Comparison of ENCODE assay signal across 8 cellular contexts in genomic region chr17:63740464-63741181, GRCh38. TPM values are rescaled to one million over a fixed set of nuclear protein-coding genes. Genes with fewer than 3 reads are reported as not detected.
DNase-seq lines count a peak whose midpoint lies in the region; ATAC-seq and TF ChIP-seq lines count a peak whose summit lies in the region.

No MANE protein-coding gene starts in this region.

- H3K4me1 ChIP-seq in cardiac muscle cell (ENCODE audit: low read depth) (peaks cover 5% of the 10 kb centered on the region), OCI-LY3 (ENCODE audit: low read length) (peaks cover 16% of the 10 kb centered on the region), mucosa of rectum (ENCODE audit: control insufficient read depth in 2 of 2, insufficient read depth in 2 of 2, low read length in 2 of 2) (peaks cover 12 to 13% of the 10 kb centered on the region in 2 donors)

- no peak overlapping the region; the same call in 1 of the 2 replicates for H2AFZ ChIP-seq in OCI-LY3 (ENCODE audit: low read depth, low read length)

- H3K4me2 ChIP-seq in OCI-LY3 (ENCODE audit: low read length) = peak overlapping the region; percentile 91

- ATAC-seq in left ventricle myocardium superior (no peak), HG03025 (IDR thresholded peaks at IDR 0.05; ENCODE audit: low FRiP score, unreplicated experiment) (no peak), HG03442 (IDR thresholded peaks at IDR 0.05; ENCODE audit: unreplicated experiment) (no peak), HG02885 (IDR thresholded peaks at IDR 0.05; ENCODE audit: poor library complexity, unreplicated experiment) (no peak)

- H3K27me3 ChIP-seq in cardiac muscle cell (no peaks in the 10 kb centered on the region), OCI-LY3 (ENCODE audit: low read depth, low read length) (no peaks in the 10 kb centered on the region), dorsolateral prefrontal cortex (no peaks in the 10 kb centered on the region), mucosa of rectum (ENCODE audit: control insufficient read depth in 2 of 2, insufficient read depth in 2 of 2, low read length in 2 of 2) (no peaks in the 10 kb centered on the region)

- H3K9ac ChIP-seq in OCI-LY3 (ENCODE audit: low read length) (peak overlapping the region; percentile 95), mucosa of rectum (ENCODE audit: low read depth in 1 of 2, low read length in 2 of 2) (peak overlapping the region; percentile 73 to 97)

- H3K9me3 ChIP-seq in cardiac muscle cell (ENCODE audit: low read depth) (no peaks in the 10 kb centered on the region), OCI-LY3 (ENCODE audit: insufficient read depth, low read length) (no peaks in the 10 kb centered on the region), mucosa of rectum (ENCODE audit: control insufficient read depth in 2 of 2, low read length in 2 of 2) (no peaks in the 10 kb centered on the region)

- no peaks in the 10 kb centered on the region for H3K36me3 ChIP-seq in cardiac muscle cell
- H3K36me3 ChIP-seq in OCI-LY3 (replicated peaks; ENCODE audit: low read depth, low read length) = peaks cover 3% of the 10 kb centered on the region
- peaks cover 3 to 7% of the 10 kb centered on the region in 2 donors for H3K36me3 ChIP-seq in mucosa of rectum (ENCODE audit: control insufficient read depth in 2 of 2, insufficient read depth in 2 of 2, low read length in 2 of 2)

- intact Hi-C loops in left ventricle myocardium superior (cut with micrococcal nuclease) (no loop called here), dorsolateral prefrontal cortex (cut with DNase I) (loop anchor here (1.0 to 5.0 kb wide), 6 partner anchors 32 to 313 kb away; partner anchors contain the start of genes MAP3K3 (in 2 of the 2), CCDC47 (in 1 of the 2), DDX42 (in 1 of the 2) and FTSJ3 (in 1 of the 2))

- DNase-seq in cardiac muscle cell (ENCODE audit: low read depth in 1 of 2, low spot score in 1 of 2) (peak in 1 of 2 donors; percentile 6), left ventricle myocardium superior (no peak), dorsolateral prefrontal cortex (no peak)

- H3K79me2 ChIP-seq in OCI-LY3 (ENCODE audit: low read length) = peaks cover 25% of the 10 kb centered on the region

- H4K20me1 ChIP-seq in OCI-LY3 (ENCODE audit: insufficient read depth, low read length) = no peaks in the 10 kb centered on the region

- H3K4me3 ChIP-seq in cardiac muscle cell = peak overlapping the region; percentile 84
- H3K4me3 ChIP-seq in OCI-LY3 (ENCODE audit: low read length) = peak overlapping the region; percentile 87
- peak overlapping the region; percentile 65 to 100 (median 91) for H3K4me3 ChIP-seq in dorsolateral prefrontal cortex
- H3K4me3 ChIP-seq in mucosa of rectum (ENCODE audit: low read length in 2 of 2) = peak overlapping the region; percentile 80 to 92

- TF ChIP-seq CTCF in cardiac muscle cell (IDR thresholded peaks at IDR 0.05; ENCODE audit: low read depth, low read length) = no peak
- TF ChIP-seq CTCF in OCI-LY3 (IDR thresholded peaks at IDR 0.05; ENCODE audit: low read depth, low read length) = no peak
- no peak for TF ChIP-seq CTCF in dorsolateral prefrontal cortex (IDR thresholded peaks at IDR 0.05 in 54 of 56, conservative IDR thresholded peaks at IDR 0.05 in 2 of 56; ENCODE audit: low read depth in 1 of 56, partially characterized antibody in 56 of 56)

- H3K27ac ChIP-seq in cardiac muscle cell (peak overlapping the region; percentile 89), OCI-LY3 (ENCODE audit: low read length) (peak overlapping the region; percentile 86), dorsolateral prefrontal cortex (peak overlapping the region in 56 of 59 donors; percentile 15 to 97 (median 89)), mucosa of rectum (ENCODE audit: low read depth in 2 of 2, low read length in 2 of 2) (peak overlapping the region; percentile 97 to 98)

RNA-seq across cellular contexts. Expression of gene STRADA, which starts 1.0 kb away (rescaled TPM):
- total RNA-seq in cardiac muscle cell (22.7 and 30.3 TPM in 2 replicates), left ventricle myocardium superior (16.0 TPM), dorsolateral prefrontal cortex (100 to 1,000 TPM in 3 of 120 experiments, 10 to 100 TPM in 117; 47.3 to 105 (median 79.1) TPM)
- polyA plus RNA-seq in cardiac muscle cell = 43.2 and 53.1 TPM in 2 replicates

RNA-seq across cellular contexts. Expression of gene CCDC47, which starts 32.8 kb away (rescaled TPM):
- 27.6 and 30.0 TPM in 2 replicates for total RNA-seq in cardiac muscle cell
- 54.7 and 56.5 TPM in 2 replicates for polyA plus RNA-seq in cardiac muscle cell
- total RNA-seq in left ventricle myocardium superior = 90.1 TPM
- total RNA-seq in dorsolateral prefrontal cortex = 100 to 1,000 TPM in 5 of 120 experiments, 10 to 100 TPM in 115; 60.4 to 109 (median 83.6) TPM

RNA-seq across cellular contexts. Expression of gene DDX42, which starts 33.3 kb away (rescaled TPM):
- 49.0 and 91.0 TPM in 2 replicates for total RNA-seq in cardiac muscle cell
- polyA plus RNA-seq in cardiac muscle cell = 58.1 and 71.6 TPM in 2 replicates
- total RNA-seq in left ventricle myocardium superior = 56.7 TPM
- total RNA-seq in dorsolateral prefrontal cortex = 100 to 1,000 TPM in 112 of 120 experiments, 10 to 100 TPM in 8; 85.7 to 168 (median 121) TPM

RNA-seq across cellular contexts. Expression of gene LIMD2, which starts 40.7 kb away (rescaled TPM):
- total RNA-seq in cardiac muscle cell (58.8 and 76.3 TPM in 2 replicates), left ventricle myocardium superior (4.7 TPM), dorsolateral prefrontal cortex (10 to 100 TPM; 12.5 to 37.7 (median 23.8) TPM)
- 58.6 and 74.1 TPM in 2 replicates for polyA plus RNA-seq in cardiac muscle cell
